16 cellular contexts compared by ENCODE assay signal in genomic region chr7:55206235-55207029, GRCh38.
DNase-seq lines count a peak whose midpoint lies in the region; ATAC-seq and TF ChIP-seq lines count a peak whose summit lies in the region.
"Had no signal": no experiment of that assay in that cellular context is flagged by ENCODE, and none has a peak within 500 bp of the region (broad histone marks: within the 10 kb centered on the region; RNA-seq: fewer than 3 reads in every experiment).

No MANE protein-coding gene starts in this region.

- peaks cover 8% of the 10 kb centered on the region for H3K36me3 ChIP-seq in smooth muscle cell (ENCODE audit: low read depth)

- DNase-seq in AG10803 (ENCODE audit: low read depth) (peak; percentile 31), astrocyte of the spinal cord (ENCODE audit: low read depth, low spot score) (peak; percentile 78), RPMI8226 (no peak), smooth muscle cell (lab: John Stamatoyannopoulos, UW; ENCODE audit: unreplicated experiment) (no peak), nucleus accumbens (lab: John Stamatoyannopoulos, UW) (no peak)
- DNase-seq in stimulated activated CD4-positive, alpha-beta T cell treated with anti-CD3 and anti-CD28 coated beads, Interleukin-2, amount 100 ng/mL, for 48 hours: no peak
- DNase-seq: activated B cell treated with CpG ODN at 0.5 μM for 24 hours; colonic mucosa; heart right ventricle; KG1; NCI-H1105 treated with DMSO at 0.1 percent for 48 hours; NCI-H345; stimulated activated CD4-positive, alpha-beta T cell treated with anti-CD3 and anti-CD28 coated beads, Interleukin-12 subunit alpha, Interleukin-12 subunit beta, amount 100 ng/mL, for 4 hours had no signal

- no peak overlapping the region for H3K4me3 ChIP-seq in AG10803 (ENCODE audit: low read length)
- H3K4me3 ChIP-seq in astrocyte of the spinal cord (ENCODE audit: low read depth, low read length): no peak overlapping the region
- H3K4me3 ChIP-seq in smooth muscle cell: no peak overlapping the region
- H3K4me3 ChIP-seq: colonic mucosa, heart right ventricle had no signal

- H3K79me2 ChIP-seq in smooth muscle cell (ENCODE audit: low read depth): no peaks in the 10 kb centered on the region

- H3K27me3 ChIP-seq in smooth muscle cell (ENCODE audit: low read depth): no peaks in the 10 kb centered on the region
- H3K27me3 ChIP-seq: colonic mucosa, heart right ventricle had no signal

- TF ChIP-seq CTCF in AG10803 (conservative IDR thresholded peaks at IDR 0.05; ENCODE audit: low read length) (no peak), astrocyte of the spinal cord (IDR thresholded peaks at IDR 0.05; ENCODE audit: low read depth, low read length) (no peak), smooth muscle cell (IDR thresholded peaks at IDR 0.05; ENCODE audit: borderline replicate concordance, insufficient read depth, poor library complexity, severe bottlenecking) (no peak)

- H2AFZ ChIP-seq in smooth muscle cell (ENCODE audit: low read depth): no peak overlapping the region

- no peak overlapping the region for H3K27ac ChIP-seq in smooth muscle cell (ENCODE audit: low read depth)
- H3K27ac ChIP-seq: colonic mucosa, epithelial cell of prostate, heart right ventricle had no signal

- ATAC-seq in GM18868 (IDR thresholded peaks at IDR 0.05; ENCODE audit: unreplicated experiment) (peak; percentile 93), HG03175 (IDR thresholded peaks at IDR 0.05; ENCODE audit: unreplicated experiment) (peak; percentile 45)

- in situ Hi-C loops in astrocyte of the spinal cord (cut with HindIII; ENCODE audit: low sequenced_read_pairs): no loop called here

- no peaks in the 10 kb centered on the region for H4K20me1 ChIP-seq in smooth muscle cell (ENCODE audit: low read depth)

- no peak overlapping the region for H3K4me2 ChIP-seq in smooth muscle cell

- H3K4me1 ChIP-seq in smooth muscle cell (ENCODE audit: low read depth): no peaks in the 10 kb centered on the region
- H3K4me1 ChIP-seq: colonic mucosa, heart right ventricle had no signal

- 96% methylated on average over 9 of the region's 9 CpGs for WGBS in smooth muscle cell (ENCODE audit: low lambda C conversion rate)

- no peak overlapping the region for H3K9ac ChIP-seq in smooth muscle cell (ENCODE audit: low read depth)

- peaks cover 3% of the 10 kb centered on the region for H3F3A ChIP-seq in smooth muscle cell (ENCODE audit: low read depth)

- no peaks in the 10 kb centered on the region for H3K9me3 ChIP-seq in smooth muscle cell (replicated peaks; ENCODE audit: low read depth)
- H3K9me3 ChIP-seq: colonic mucosa, heart right ventricle had no signal

Comparison
In these comparisons a context has a peak if more than half of its experiments do, and no peak if none do; other contexts are left out.
1. DNase-seq: peak in AG10803 (single experiment) and astrocyte of the spinal cord (single experiment); none in RPMI8226 (single experiment), smooth muscle cell (single experiment), stimulated activated CD4-positive, alpha-beta T cell treated with anti-CD3 and anti-CD28 coated beads, Interleukin-2, amount 100 ng/mL, for 48 hours (0 of 2) and nucleus accumbens (0 of 56).